19 cellular contexts compared by ENCODE assay signal in the genomic region with DNA sequence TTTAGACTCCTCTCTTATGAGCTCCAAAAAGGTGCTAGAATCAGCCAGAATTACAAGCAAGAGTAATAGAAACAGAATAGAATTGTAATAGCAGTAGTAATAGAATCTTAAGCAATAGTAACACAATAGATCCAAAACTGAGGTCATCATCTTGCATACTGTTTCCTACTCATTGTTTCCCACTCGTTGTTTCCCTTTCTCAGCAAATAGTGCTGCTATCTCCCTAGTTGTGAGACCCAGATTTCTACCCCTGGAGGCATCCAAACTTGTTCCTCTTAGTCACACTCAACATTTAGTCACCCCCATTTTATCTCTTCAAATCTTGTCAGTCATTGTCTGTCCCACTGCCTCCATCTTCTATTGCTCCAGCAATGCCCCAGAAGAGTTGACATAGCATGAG.
DNase-seq lines count a peak whose midpoint lies in the region; ATAC-seq, FAIRE-seq and TF ChIP-seq lines count a peak whose summit lies in the region.
"Had no signal": no experiment of that assay in that cellular context is flagged by ENCODE, and none has a peak within 500 bp of the region (broad histone marks: within the 10 kb centered on the region; RNA-seq: fewer than 3 reads in every experiment).

No MANE protein-coding gene starts in this region.

- H3K27ac ChIP-seq in GM23248, result no peak overlapping the region
- H3K27ac ChIP-seq: RWPE1 had no signal

- H3K79me2 ChIP-seq in GM23248 (ENCODE audit: insufficient read depth), result no peaks in the 10 kb centered on the region

- no peak overlapping the region for H3K4me2 ChIP-seq in GM23248 (ENCODE audit: unreplicated experiment)

- no peaks in the 10 kb centered on the region for H3K9me2 ChIP-seq in GM23248 (ENCODE audit: insufficient read depth)

- peaks cover 11% of the 10 kb centered on the region for H3K4me1 ChIP-seq in GM23248 (ENCODE audit: insufficient read depth)

- H3K4me3 ChIP-seq in GM23248, result no peak overlapping the region
- H3K4me3 ChIP-seq in bronchial epithelial cell (ENCODE audit: low read depth, low read length), result no peak overlapping the region
- H3K4me3 ChIP-seq: MG63 had no signal

- H4K20me1 ChIP-seq in GM23248 (ENCODE audit: insufficient read depth), result no peaks in the 10 kb centered on the region

- DNase-seq in GM23248, result peak; percentile 69
- peak; percentile 65 for DNase-seq in bronchial epithelial cell (ENCODE audit: low read depth)
- peak; percentile 7 to 47 for DNase-seq in lung microvascular endothelial cell (ENCODE audit: low read depth in 2 of 2)
- DNase-seq in activated naive CD4-positive, alpha-beta T cell treated with anti-CD3 and anti-CD28 coated beads, Interleukin-2, amount 50 U/mL, for 16 hours, result no peak
- no peak for DNase-seq in activated CD4-positive, alpha-beta T cell treated with anti-CD3 and anti-CD28 coated beads, Interleukin-2, amount 50 U/mL, for 1 hour
- DNase-seq in frontal cortex (ENCODE audit: low spot score in 2 of 2), result no peak
- no peak for DNase-seq in Kasumi-1 (lab: John Stamatoyannopoulos, UW)
- DNase-seq: DMS153, DND-41, MG63, NCI-H1694, NCI-H2029 treated with DMSO at 0.1 percent for 48 hours, NCI-H446 treated with DMSO at 0.1 percent for 48 hours, NCI-H526 treated with DMSO at 0.1 percent for 48 hours, SHP77 treated with DMSO at 0.1 percent for 48 hours had no signal

- H3K27me3 ChIP-seq in GM23248 (replicated peaks; ENCODE audit: insufficient read depth) (no peaks in the 10 kb centered on the region), bronchial epithelial cell (ENCODE audit: control insufficient read depth, insufficient read depth, low read length) (no peaks in the 10 kb centered on the region)
- H3K27me3 ChIP-seq: MG63 had no signal

- H3F3A ChIP-seq in GM23248 (ENCODE audit: insufficient read depth), result no peaks in the 10 kb centered on the region

- WGBS in GM23248 (ENCODE audit: low coverage in 1 of 2, low lambda C conversion rate in 2 of 2, missing lambda C conversion rate in 2 of 2), 2 experiments, result 11% methylated on average over 1 of the region's 1 CpG

- H3K9me3 ChIP-seq in GM23248 (ENCODE audit: low read depth), result no peaks in the 10 kb centered on the region
- H3K9me3 ChIP-seq: MG63 had no signal

- H3K36me3 ChIP-seq in GM23248 (ENCODE audit: low read depth), result no peaks in the 10 kb centered on the region
- H3K36me3 ChIP-seq in bronchial epithelial cell (ENCODE audit: control insufficient read depth, insufficient read depth, low read length), result no peaks in the 10 kb centered on the region
- H3K36me3 ChIP-seq: MG63 had no signal

- no peak overlapping the region for H2AFZ ChIP-seq in GM23248

- FAIRE-seq in bronchial epithelial cell (lab: Jason Lieb, UNC), result no peak
- no peak for FAIRE-seq in frontal cortex (lab: Jason Lieb, UNC)
- FAIRE-seq: GM19239, H54 had no signal

- ATAC-seq in esophagus mucosa, result peak; percentile 24

- in situ Hi-C loops in GM23248 (cut with MboI), result no loop called here

- no peak for TF ChIP-seq CTCF in bronchial epithelial cell (IDR thresholded peaks at IDR 0.05; ENCODE audit: insufficient read depth, low read length, severe bottlenecking)

- no peak overlapping the region for H3K9ac ChIP-seq in GM23248

Comparison
In these comparisons a context has a peak if more than half of its experiments do, and no peak if none do; other contexts are left out.
1. DNase-seq: peak in GM23248 (single experiment), bronchial epithelial cell (single experiment) and lung microvascular endothelial cell (2 of 2); none in activated naive CD4-positive, alpha-beta T cell treated with anti-CD3 and anti-CD28 coated beads, Interleukin-2, amount 50 U/mL, for 16 hours (single experiment), activated CD4-positive, alpha-beta T cell treated with anti-CD3 and anti-CD28 coated beads, Interleukin-2, amount 50 U/mL, for 1 hour (single experiment), frontal cortex (0 of 2) and Kasumi-1 (0 of 2).